In the genomic region with DNA sequence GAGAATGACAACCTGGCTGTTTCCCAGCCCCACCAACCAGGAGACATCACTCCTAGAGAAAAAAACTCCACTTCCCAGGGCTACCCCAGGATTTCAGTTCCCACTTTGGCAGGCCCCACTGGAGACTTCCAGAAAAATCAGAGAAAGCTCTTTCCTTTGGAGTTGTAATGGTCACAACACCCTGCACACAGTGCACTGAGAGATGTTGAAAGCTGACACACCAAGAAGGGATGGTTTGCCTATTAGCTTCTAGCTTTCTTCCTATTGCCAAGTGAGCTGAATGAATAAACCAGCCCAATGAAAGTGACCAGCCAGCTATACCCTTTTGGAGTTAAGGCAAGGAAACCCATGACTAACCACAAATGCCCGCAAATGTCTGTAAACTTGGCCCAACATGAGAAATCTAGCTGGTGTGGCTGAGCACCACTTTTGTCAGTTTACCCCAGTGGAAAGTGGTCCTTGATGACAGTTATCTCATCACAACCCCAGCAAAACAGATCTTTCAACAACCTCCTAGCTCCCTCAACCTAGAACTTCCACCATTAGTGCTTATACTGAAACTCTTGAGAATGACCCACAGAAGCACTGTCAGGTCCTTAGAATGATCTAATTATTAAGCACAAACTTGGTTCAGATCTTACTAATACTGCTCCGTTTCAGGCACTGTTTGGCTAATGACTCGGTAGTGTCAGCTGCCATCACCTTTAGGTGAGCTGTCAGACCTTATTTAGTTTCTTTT, we compare ENCODE assay signal across 9 cellular contexts. TPM values are rescaled to one million over a fixed set of nuclear protein-coding genes. Genes with fewer than 3 reads are reported as not detected.
DNase-seq lines count a peak whose midpoint lies in the region; ATAC-seq and TF ChIP-seq lines count a peak whose summit lies in the region.
"Had no signal": no experiment of that assay in that cellular context is flagged by ENCODE, and none has a peak within 500 bp of the region (broad histone marks: within the 10 kb centered on the region; RNA-seq: fewer than 3 reads in every experiment).

No MANE protein-coding gene starts in this region.

- peak; percentile 43 for ATAC-seq in GM18858 (IDR thresholded peaks at IDR 0.05; ENCODE audit: unreplicated experiment)
- ATAC-seq in HG02610 (IDR thresholded peaks at IDR 0.05; ENCODE audit: unreplicated experiment): peak; percentile 51

- POLR2A ChIA-PET in activated CD4-positive, alpha-beta memory T cell treated with anti-CD3 and anti-CD28 coated beads for 36 hours (lab: Charles Lee): interaction anchor here (0.6 to 15.2 kb wide), 23 partner anchors 8 to 276 kb away, joined by 3 to 361 read pairs (median 4); partner anchors contain the start of gene IRF1
- POLR2A ChIA-PET in GM10248 (lab: Yijun Ruan, JAX): interaction anchor here (0.6 to 7.9 kb wide), 16 partner anchors 9 to 619 kb away, joined by 3 to 132 read pairs (median 6); partner anchors contain the start of gene IRF1

- peak overlapping the region; percentile 87 for H3K27ac Mint-ChIP-seq in activated CD4-positive, alpha-beta memory T cell treated with anti-CD3 and anti-CD28 coated beads for 36 hours
- peak overlapping the region; percentile 71 for H3K27ac Mint-ChIP-seq in osteocyte (ENCODE audit: unreplicated experiment)

- no peaks in the 10 kb centered on the region for H3K9me3 Mint-ChIP-seq in activated CD4-positive, alpha-beta memory T cell treated with anti-CD3 and anti-CD28 coated beads for 36 hours
- H3K9me3 Mint-ChIP-seq in osteocyte (ENCODE audit: unreplicated experiment): no peaks in the 10 kb centered on the region
- H3K9me3 Mint-ChIP-seq: neural crest cell had no signal

- peaks cover 15% of the 10 kb centered on the region for H3K36me3 Mint-ChIP-seq in activated CD4-positive, alpha-beta memory T cell treated with anti-CD3 and anti-CD28 coated beads for 36 hours
- H3K36me3 Mint-ChIP-seq in osteocyte (ENCODE audit: unreplicated experiment): peaks cover 15% of the 10 kb centered on the region

- H3K4me3 Mint-ChIP-seq in activated CD4-positive, alpha-beta memory T cell treated with anti-CD3 and anti-CD28 coated beads for 36 hours: peak overlapping the region; percentile 28
- H3K4me3 Mint-ChIP-seq in osteocyte (ENCODE audit: unreplicated experiment): no peak overlapping the region
- H3K4me3 Mint-ChIP-seq: neural crest cell had no signal

- TF ChIP-seq CTCF in osteocyte (IDR thresholded peaks at IDR 0.05) (no peak), GM10248 (IDR thresholded peaks at IDR 0.05; ENCODE audit: control extremely low read depth, extremely low read depth, low read depth, missing control alignments) (no peak)

- intact Hi-C loops in activated CD4-positive, alpha-beta memory T cell treated with anti-CD3 and anti-CD28 coated beads for 36 hours (cut with micrococcal nuclease): no loop called here

- peaks cover 68% of the 10 kb centered on the region for H3K4me1 Mint-ChIP-seq in activated CD4-positive, alpha-beta memory T cell treated with anti-CD3 and anti-CD28 coated beads for 36 hours (ENCODE audit: low read depth)
- H3K4me1 Mint-ChIP-seq in osteocyte (ENCODE audit: unreplicated experiment): peaks cover 40% of the 10 kb centered on the region

- no peak for DNase-seq in activated CD4-positive, alpha-beta memory T cell treated with anti-CD3 and anti-CD28 coated beads for 36 hours
- no peak for DNase-seq in osteocyte (ENCODE audit: extremely low spot score, unreplicated experiment)
- no peak for DNase-seq in NCI-H2107 treated with DMSO at 0.1 percent for 48 hours (lab: John Stamatoyannopoulos, UW; ENCODE audit: unreplicated experiment)
- DNase-seq in NCI-H524 treated with DMSO at 0.1 percent for 48 hours (lab: John Stamatoyannopoulos, UW): no peak
- DNase-seq in cortex of kidney (lab: John Stamatoyannopoulos, UW): no peak
- no peak for DNase-seq in GM10248 (ENCODE audit: extremely low spot score)

- H3K27me3 Mint-ChIP-seq in activated CD4-positive, alpha-beta memory T cell treated with anti-CD3 and anti-CD28 coated beads for 36 hours: no peaks in the 10 kb centered on the region
- no peaks in the 10 kb centered on the region for H3K27me3 Mint-ChIP-seq in osteocyte (ENCODE audit: unreplicated experiment)

- CTCF ChIA-PET in activated CD4-positive, alpha-beta memory T cell treated with anti-CD3 and anti-CD28 coated beads for 36 hours (lab: Charles Lee): interaction anchor here (0.6 to 5.3 kb wide), 14 partner anchors 9 to 93 kb away, joined by 3 to 36 read pairs (median 11); partner anchors contain the start of gene IRF1
- CTCF ChIA-PET in GM10248 (lab: Yijun Ruan, JAX): interaction anchor here (0.7 to 6.5 kb wide), 18 partner anchors 9 to 300 kb away, joined by 3 to 62 read pairs (median 6); partner anchors contain the start of gene IRF1

RNA-seq across cellular contexts. Expression of gene IRF1, which starts 11.3 kb away (rescaled TPM):
- total RNA-seq in activated CD4-positive, alpha-beta memory T cell treated with anti-CD3 and anti-CD28 coated beads for 36 hours: 100 to 1,000 TPM; 104 to 106 TPM
- total RNA-seq in osteocyte: 50.2 and 58.9 TPM in 2 replicates
